Comparison of ENCODE assay signal across 8 cellular contexts in the genomic region with DNA sequence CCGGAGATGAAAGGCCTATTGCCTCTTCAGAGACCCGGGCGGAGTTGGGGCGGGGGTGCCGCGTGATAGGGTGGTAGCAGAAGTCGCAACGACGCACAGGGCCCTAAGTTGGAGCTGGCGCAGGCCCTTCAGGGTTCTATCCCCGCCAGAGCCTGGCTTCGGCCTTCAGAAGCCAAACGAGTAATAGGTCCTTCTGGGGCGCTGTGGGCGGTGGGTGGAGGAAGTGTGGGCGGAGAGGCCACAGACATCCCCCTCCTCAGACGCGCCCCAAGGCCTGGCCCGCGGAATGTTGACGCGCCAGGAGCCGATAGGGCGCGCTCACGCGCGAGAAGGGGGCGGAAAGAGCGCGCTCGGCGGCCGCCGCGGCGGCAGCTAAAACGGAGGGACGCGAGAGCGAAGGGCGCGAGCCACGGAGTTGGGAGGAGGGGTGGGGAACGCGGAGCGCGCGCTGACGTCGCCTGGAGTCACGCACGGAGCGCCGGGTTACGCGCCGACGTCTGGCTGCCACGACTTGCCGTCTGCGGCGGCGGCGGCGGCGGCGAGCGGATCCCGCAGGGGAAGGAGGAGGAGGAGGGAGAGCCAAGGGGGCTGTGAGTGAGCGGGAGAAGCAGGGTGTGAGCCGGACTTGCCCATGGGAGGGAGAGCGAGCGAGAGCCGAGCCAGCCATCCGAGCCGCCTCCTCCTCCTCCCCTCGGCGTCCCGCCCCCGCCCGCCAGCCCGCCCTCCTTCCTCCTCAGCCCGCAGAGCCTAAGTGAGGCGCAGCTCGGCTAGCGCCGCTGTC. TPM values are rescaled to one million over a fixed set of nuclear protein-coding genes. Genes with fewer than 3 reads are reported as not detected.
DNase-seq lines count a peak whose midpoint lies in the region; ATAC-seq, FAIRE-seq and TF ChIP-seq lines count a peak whose summit lies in the region.

No MANE protein-coding gene starts in this region.

- H3K79me2 ChIP-seq in keratinocyte (ENCODE audit: control insufficient read depth, insufficient read depth, low read length), result peaks cover 43% of the 10 kb centered on the region

- no peaks in the 10 kb centered on the region for H4K20me1 ChIP-seq in keratinocyte (ENCODE audit: control insufficient read depth, extremely low read depth, insufficient read depth, low read length)

- ATAC-seq in GM18870 (IDR thresholded peaks at IDR 0.05; ENCODE audit: unreplicated experiment) (peak; percentile 70), HG03108 (IDR thresholded peaks at IDR 0.05; ENCODE audit: unreplicated experiment) (peak; percentile 83)

- peak overlapping the region; percentile 55 for H3K4me2 ChIP-seq in keratinocyte (ENCODE audit: control insufficient read depth, extremely low read depth, insufficient read depth, low read depth, low read length)

- H2AFZ ChIP-seq in keratinocyte (ENCODE audit: control insufficient read depth, low read length), result peak overlapping the region; percentile 89

- dilution Hi-C loops in keratinocyte (cut with MboI; ENCODE audit: extremely low pct_ligation_motif_present, low sequenced_read_pairs), result no loop called here

- H3K27ac ChIP-seq in keratinocyte (ENCODE audit: control insufficient read depth, insufficient read depth, low read length), result peak overlapping the region; percentile 77

- H3K9me1 ChIP-seq in keratinocyte (ENCODE audit: control insufficient read depth, extremely low read depth, insufficient read depth, low read length), result no peaks in the 10 kb centered on the region

- peak overlapping the region; percentile 84 for H3K9ac ChIP-seq in keratinocyte (ENCODE audit: control insufficient read depth, extremely low read depth, insufficient read depth, low read length)

- H3K27me3 ChIP-seq in keratinocyte (ENCODE audit: control insufficient read depth, extremely low read depth, insufficient read depth, low read length), result no peaks in the 10 kb centered on the region

- peak; percentile 96 for DNase-seq in AG08396 (ENCODE audit: low spot score)
- DNase-seq in NCI-H2227 treated with DMSO at 0.1 percent for 48 hours (lab: John Stamatoyannopoulos, UW), result peak; percentile 82
- peak; percentile 78 to 91 (median 84) for DNase-seq in activated CD4-positive, CD25-positive, alpha-beta regulatory T cell (lab: John Stamatoyannopoulos, UW)
- DNase-seq in central memory CD4-positive, alpha-beta T cell, result peak; percentile 94
- no peak for DNase-seq in keratinocyte (ENCODE audit: low read depth, low spot score)
- peak; percentile 79 to 90 (median 89) for DNase-seq in stimulated activated CD4-positive, alpha-beta T cell treated with anti-CD3 and anti-CD28 coated beads, Interleukin-12 subunit alpha, Interleukin-12 subunit beta, amount 100 ng/mL, for 48 hours (ENCODE audit: low read depth in 2 of 3, low spot score in 1 of 3)

- TF ChIP-seq CTCF in keratinocyte (optimal IDR thresholded peaks at IDR 0.05 in 1 of 3, IDR thresholded peaks at IDR 0.05 in 1 of 3, conservative IDR thresholded peaks at IDR 0.05 in 1 of 3; ENCODE audit: extremely low read depth in 1 of 3, insufficient read depth in 2 of 3, low read length in 3 of 3), result peak in 1 of 3 experiments; percentile 16

- peaks cover 20% of the 10 kb centered on the region for H3K4me1 ChIP-seq in keratinocyte (ENCODE audit: control insufficient read depth, extremely low read depth, insufficient read depth, low read length)

- peak overlapping the region; percentile 57 to 84 (median 84) for H3K4me3 ChIP-seq in keratinocyte (ENCODE audit: control insufficient read depth in 2 of 3, extremely low read depth in 1 of 3, insufficient read depth in 2 of 3, low read depth in 1 of 3, low read length in 3 of 3)

- H3K9me3 ChIP-seq in keratinocyte (ENCODE audit: control insufficient read depth, low read depth, low read length), result no peaks in the 10 kb centered on the region

- H3K36me3 ChIP-seq in keratinocyte (ENCODE audit: control insufficient read depth in 2 of 2, extremely low read depth in 1 of 2, insufficient read depth in 2 of 2, low read length in 2 of 2), result no peaks in the 10 kb centered on the region

- FAIRE-seq in keratinocyte (lab: Jason Lieb, UNC), result no peak

RNA-seq across cellular contexts. Expression of a gene that starts 6.4 kb away (rescaled TPM):
- polyA plus RNA-seq in keratinocyte, result 2.2 to 4.1 TPM (median 3.0 TPM) in 3 replicates
- polyA plus RNA-seq in keratinocyte (2011; ENCODE audit: low read depth), result 4.8 TPM
- 2.1 and 2.9 TPM in 2 replicates for polyA plus RNA-seq in keratinocyte (2011; cell fraction: cytosol; rRNA removed)
- 3.1 and 4.3 TPM in 2 replicates for polyA plus RNA-seq in keratinocyte (2011; cell fraction: nucleus; rRNA removed)
- polyA plus RNA-seq in keratinocyte (2012; ENCODE audit: low replicate concordance), result 4.9 and 5.4 TPM in 2 replicates
- 1.6 to 6.1 TPM (median 2.9 TPM) in 3 replicates for polyA minus RNA-seq in keratinocyte
- 5.2 TPM for polyA minus RNA-seq in keratinocyte (2011; cell fraction: cytosol; rRNA and poly(A)+ RNA removed)
- polyA minus RNA-seq in keratinocyte (2011; cell fraction: nucleus; rRNA and poly(A)+ RNA removed), result 5.6 and 9.9 TPM in 2 replicates

RNA-seq across cellular contexts. Expression of a gene that starts 18.2 kb away (rescaled TPM):
- polyA plus RNA-seq in keratinocyte, result 0.69 to 1.5 TPM (median 1.3 TPM) in 3 replicates
- 1.7 TPM for polyA plus RNA-seq in keratinocyte (2011; ENCODE audit: low read depth)
- 0.53 and 0.91 TPM in 2 replicates for polyA plus RNA-seq in keratinocyte (2011; cell fraction: cytosol; rRNA removed)
- polyA plus RNA-seq in keratinocyte (2011; cell fraction: nucleus; rRNA removed), result 3.2 and 4.5 TPM in 2 replicates
- 1.3 and 4.8 TPM in 2 replicates for polyA plus RNA-seq in keratinocyte (2012; ENCODE audit: low replicate concordance)
- polyA minus RNA-seq in keratinocyte, result 0.59 to 2.9 TPM (median 2.5 TPM) in 3 replicates
- polyA minus RNA-seq in keratinocyte (2011; cell fraction: cytosol; rRNA and poly(A)+ RNA removed), result 1.5 TPM
- 2.0 and 5.0 TPM in 2 replicates for polyA minus RNA-seq in keratinocyte (2011; cell fraction: nucleus; rRNA and poly(A)+ RNA removed)
